ENCODE assay signal across 1 cellular context in the genomic region with DNA sequence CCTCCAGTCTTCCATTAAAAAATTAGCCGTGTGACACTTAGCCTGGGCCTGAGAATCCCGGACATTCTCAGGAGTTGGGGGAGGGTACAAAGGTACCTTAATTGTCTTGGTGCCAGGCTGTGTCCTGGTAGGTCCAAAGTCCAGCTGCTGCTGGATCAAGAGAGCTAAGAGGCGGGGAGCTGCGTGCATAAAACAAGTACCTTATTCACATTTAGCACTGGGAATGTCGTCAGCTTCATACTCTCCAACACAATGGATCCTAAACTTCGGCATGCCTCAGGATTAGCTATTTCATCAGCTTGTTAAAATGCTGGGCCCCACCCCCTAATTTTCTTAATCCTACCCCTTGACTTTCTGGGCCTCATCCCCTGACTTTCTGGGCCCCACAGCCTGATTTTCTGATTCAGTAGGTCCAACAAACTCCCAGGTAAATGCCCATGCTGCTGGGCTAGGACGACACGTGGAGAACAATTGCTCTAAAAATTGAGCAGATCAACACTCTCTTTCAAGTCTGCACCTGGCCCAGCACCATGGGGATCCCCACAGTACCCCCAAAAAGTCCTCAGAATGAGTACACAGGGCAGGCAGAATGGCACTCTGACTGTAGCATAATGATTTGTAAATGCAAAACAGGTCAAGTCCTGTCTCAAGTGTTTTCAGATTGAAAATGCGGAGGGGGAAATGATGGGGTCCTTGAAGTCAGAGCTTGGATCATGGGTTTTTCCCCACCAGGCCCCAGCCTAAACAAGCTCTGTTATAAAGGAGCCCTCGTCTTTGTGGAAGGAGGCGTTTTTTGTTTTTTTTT.
TF ChIP-seq lines count a peak whose summit lies in the region.

No MANE protein-coding gene starts in this region.

TF ChIP-seq in H1, 55 proteins besides CTCF, POLR2A, EP300 and RAD21:
- TF ChIP-seq CHD2 (IDR thresholded peaks at IDR 0.05; ENCODE audit: low read length), result no peak
- no peak for TF ChIP-seq HDAC6 (IDR thresholded peaks at IDR 0.05; ENCODE audit: low read depth, low read length)
- no peak for TF ChIP-seq CEBPB (IDR thresholded peaks at IDR 0.05; ENCODE audit: low read depth, low read length)
- peak; percentile 51; the same call in 1 of the 2 replicates for TF ChIP-seq MAX (IDR thresholded peaks at IDR 0.05)
- TF ChIP-seq SP1 (IDR thresholded peaks at IDR 0.05; ENCODE audit: low read depth, low read length), result no peak
- peak; percentile 58 for TF ChIP-seq E2F6 (IDR thresholded peaks at IDR 0.05)
- no peak for TF ChIP-seq SUZ12 (IDR thresholded peaks at IDR 0.05; ENCODE audit: low read length)
- no peak for TF ChIP-seq KDM5A (IDR thresholded peaks at IDR 0.05; ENCODE audit: low read length)
- TF ChIP-seq, protein P1, sequence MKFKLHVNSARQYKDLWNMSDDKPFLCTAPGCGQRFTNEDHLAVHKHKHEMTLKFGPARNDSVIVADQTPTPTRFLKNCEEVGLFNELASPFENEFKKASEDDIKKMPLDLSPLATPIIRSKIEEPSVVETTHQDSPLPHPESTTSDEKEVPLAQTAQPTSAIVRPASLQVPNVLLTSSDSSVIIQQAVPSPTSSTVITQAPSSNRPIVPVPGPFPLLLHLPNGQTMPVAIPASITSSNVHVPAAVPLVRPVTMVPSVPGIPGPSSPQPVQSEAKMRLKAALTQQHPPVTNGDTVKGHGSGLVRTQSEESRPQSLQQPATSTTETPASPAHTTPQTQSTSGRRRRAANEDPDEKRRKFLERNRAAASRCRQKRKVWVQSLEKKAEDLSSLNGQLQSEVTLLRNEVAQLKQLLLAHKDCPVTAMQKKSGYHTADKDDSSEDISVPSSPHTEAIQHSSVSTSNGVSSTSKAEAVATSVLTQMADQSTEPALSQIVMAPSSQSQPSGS (IDR thresholded peaks at IDR 0.05; ENCODE audit: low read length), result no peak
- TF ChIP-seq KDM4A (IDR thresholded peaks at IDR 0.05; ENCODE audit: low read depth, low read length, severe bottlenecking), result no peak
- TF ChIP-seq NRF1 (IDR thresholded peaks at IDR 0.05; ENCODE audit: low read depth, low read length), result no peak
- TF ChIP-seq POU5F1 (IDR thresholded peaks at IDR 0.05; ENCODE audit: low read depth, low read length), result no peak
